ENCODE assay signal across 28 cellular contexts in the genomic region with DNA sequence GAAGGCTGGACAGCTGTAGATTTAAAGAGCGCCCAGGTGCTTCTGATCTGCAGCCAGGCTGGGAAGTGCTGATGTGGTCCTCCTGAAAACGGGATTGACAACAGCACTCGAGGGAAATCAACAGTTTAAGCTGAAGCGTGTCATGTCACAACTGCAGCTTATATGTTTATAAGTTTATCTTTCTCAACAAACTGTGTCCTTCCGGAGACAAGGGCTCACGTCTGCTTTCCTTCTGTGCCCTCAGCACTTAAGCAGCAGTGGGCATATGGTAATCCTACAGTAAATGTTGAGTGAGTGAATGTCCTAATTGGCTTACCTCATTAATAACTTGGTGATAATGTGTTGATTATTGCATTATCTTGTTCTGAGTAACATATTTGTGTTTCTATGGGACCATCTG.
A peak's percentile ranks its signal among the peaks of the same experiment; 100 is the strongest.
DNase-seq lines count a peak whose midpoint lies in the region.
"Had no signal": no experiment of that assay in that cellular context is flagged by ENCODE, and none has a peak within 500 bp of the region (broad histone marks: within the 10 kb centered on the region; RNA-seq: fewer than 3 reads in every experiment).

No MANE protein-coding gene starts in this region.

- no peak overlapping the region for H3K4me3 ChIP-seq in mesendoderm (ENCODE audit: low read length)
- H3K4me3 ChIP-seq in CD8-positive, alpha-beta memory T cell (ENCODE audit: low read length) = no peak overlapping the region
- H3K4me3 ChIP-seq: ascending aorta, cardiac muscle cell, GM12878, tibial nerve had no signal

- peaks cover 4% of the 10 kb centered on the region for H3K4me1 ChIP-seq in mesendoderm (ENCODE audit: control insufficient read depth, low read depth, low read length)
- H3K4me1 ChIP-seq in CD8-positive, alpha-beta memory T cell (ENCODE audit: insufficient read depth, low read length) = no peaks in the 10 kb centered on the region
- H3K4me1 ChIP-seq: ascending aorta, tibial nerve had no signal

- CTCF ChIA-PET in CD8-positive, alpha-beta memory T cell (lab: Charles Lee) = no interaction called here

- DNase-seq in DMS53 (lab: John Stamatoyannopoulos, UW) (peak; percentile 69), NCI-H1694 (lab: John Stamatoyannopoulos, UW) (peak; percentile 89), NCI-H748 (lab: John Stamatoyannopoulos, UW; ENCODE audit: unreplicated experiment) (peak; percentile 88), mesendoderm (no peak)
- no peak for DNase-seq in activated CD4-positive, CD25-positive, alpha-beta regulatory T cell treated with anti-CD3 and anti-CD28 coated beads, Interleukin-2, amount 50 U/mL, for 72 hours
- DNase-seq in CD8-positive, alpha-beta memory T cell = no peak
- no peak for DNase-seq in stimulated activated CD4-positive, alpha-beta T cell treated with anti-CD3 and anti-CD28 coated beads, Interleukin-12 subunit alpha, Interleukin-12 subunit beta, amount 100 ng/mL, for 4 hours
- DNase-seq: activated CD4-positive, alpha-beta T cell treated with anti-CD3 and anti-CD28 coated beads, Interleukin-2, amount 50 U/mL, for 1 hour; activated T-cell treated with anti-CD3 and anti-CD28 coated beads, Interleukin-2, amount 50 U/mL, for 4 hours; Calu3; effector CD8-positive, alpha-beta T cell; EL; HFFc6; IMR-90; left colon; mammary epithelial cell; MV-4-11; NCI-H2029 treated with DMSO at 0.1 percent for 48 hours; Right ventricle myocardium superior; stimulated activated CD4-positive, alpha-beta T cell treated with anti-CD3 and anti-CD28 coated beads, Interleukin-15, amount 100 ng/mL, for 24 hours; T-helper 9 cell had no signal

- no CpG with 5 or more reads among the region's 6 CpGs for WGBS in mesendoderm (ENCODE audit: extremely low coverage, insufficient coverage, low lambda C conversion rate)

- H3K79me1 ChIP-seq in mesendoderm (ENCODE audit: low read length) = no peaks in the 10 kb centered on the region

- H3K23ac ChIP-seq in mesendoderm (ENCODE audit: low read length) = no peak overlapping the region

- H2BK120ac ChIP-seq in mesendoderm (ENCODE audit: low read depth, low read length) = no peak overlapping the region

- H3K27ac ChIP-seq in mesendoderm (ENCODE audit: low read depth, low read length) = no peak overlapping the region
- H3K27ac ChIP-seq in CD8-positive, alpha-beta memory T cell (ENCODE audit: low read depth, low read length) = no peak overlapping the region
- H3K27ac ChIP-seq: ascending aorta, C4-2B, cardiac muscle cell, tibial nerve had no signal

- H4K5ac ChIP-seq in mesendoderm (ENCODE audit: low read length) = no peak overlapping the region

- no peak overlapping the region for H3K56ac ChIP-seq in mesendoderm (ENCODE audit: low read length)

- H3K9ac ChIP-seq in mesendoderm (ENCODE audit: low read length) = no peak overlapping the region

- H3K9me3 Mint-ChIP-seq in CD8-positive, alpha-beta memory T cell = peaks cover 0 to 28% (median 6%) of the 10 kb centered on the region in 5 donors

- no peaks in the 10 kb centered on the region for H3K79me2 ChIP-seq in mesendoderm (ENCODE audit: control insufficient read depth, insufficient read depth, low read length)

- H3K36me3 ChIP-seq in mesendoderm (ENCODE audit: control insufficient read depth, insufficient read depth, low read length) = no peaks in the 10 kb centered on the region
- no peaks in the 10 kb centered on the region for H3K36me3 ChIP-seq in CD8-positive, alpha-beta memory T cell (ENCODE audit: insufficient read depth, low read length)
- H3K36me3 ChIP-seq: ascending aorta, cardiac muscle cell, tibial nerve had no signal

- no peak overlapping the region for H3K27ac Mint-ChIP-seq in CD8-positive, alpha-beta memory T cell
- H3K27ac Mint-ChIP-seq: HFFc6; nephron; stimulated activated effector memory CD8-positive, alpha-beta T cell treated with anti-CD3 and anti-CD28 coated beads, Interleukin-12 subunit alpha, Interleukin-12 subunit beta, amount 100 ng/mL, for 72 hours had no signal

- H3K4me2 ChIP-seq in mesendoderm (ENCODE audit: low read length) = no peak overlapping the region

- no peak overlapping the region for H3K4ac ChIP-seq in mesendoderm (ENCODE audit: low read depth, low read length)

- no peak overlapping the region for H2BK15ac ChIP-seq in mesendoderm (replicated peaks; ENCODE audit: low read depth)

- no peaks in the 10 kb centered on the region for H3K27me3 Mint-ChIP-seq in CD8-positive, alpha-beta memory T cell

- no peak overlapping the region for H3K4me3 Mint-ChIP-seq in CD8-positive, alpha-beta memory T cell
- H3K4me3 Mint-ChIP-seq: activated T-cell treated with anti-CD3 and anti-CD28 coated beads, Interleukin-2, amount 50 U/mL, for 4 hours; HFFc6; nephron; stimulated activated effector memory CD8-positive, alpha-beta T cell treated with anti-CD3 and anti-CD28 coated beads, Interleukin-12 subunit alpha, Interleukin-12 subunit beta, amount 100 ng/mL, for 72 hours had no signal

- peak overlapping the region; percentile 56 for H3K18ac ChIP-seq in mesendoderm (ENCODE audit: low read length)

- peaks cover 3% of the 10 kb centered on the region for H3K9me3 ChIP-seq in CD8-positive, alpha-beta memory T cell (ENCODE audit: low read length)

- H2BK5ac ChIP-seq in mesendoderm (ENCODE audit: low read length) = no peak overlapping the region

- no peaks in the 10 kb centered on the region for H3K4me1 Mint-ChIP-seq in CD8-positive, alpha-beta memory T cell
- H3K4me1 Mint-ChIP-seq: stimulated activated effector memory CD8-positive, alpha-beta T cell treated with anti-CD3 and anti-CD28 coated beads, Interleukin-12 subunit alpha, Interleukin-12 subunit beta, amount 100 ng/mL, for 72 hours had no signal

- H3K27me3 ChIP-seq in mesendoderm (ENCODE audit: insufficient read depth, low read length, poor library complexity) = no peaks in the 10 kb centered on the region
- H3K27me3 ChIP-seq in CD8-positive, alpha-beta memory T cell (ENCODE audit: insufficient read depth, low read length, poor library complexity, severe bottlenecking) = no peaks in the 10 kb centered on the region
- H3K27me3 ChIP-seq: ascending aorta, cardiac muscle cell, tibial nerve had no signal

- H2AK5ac ChIP-seq in mesendoderm (ENCODE audit: low read length) = no peak overlapping the region

- POLR2A ChIA-PET in CD8-positive, alpha-beta memory T cell (lab: Charles Lee) = no interaction called here

- no peaks in the 10 kb centered on the region for H3K36me3 Mint-ChIP-seq in CD8-positive, alpha-beta memory T cell
- H3K36me3 Mint-ChIP-seq: stimulated activated effector memory CD8-positive, alpha-beta T cell treated with anti-CD3 and anti-CD28 coated beads, Interleukin-12 subunit alpha, Interleukin-12 subunit beta, amount 100 ng/mL, for 72 hours had no signal

- H4K8ac ChIP-seq in mesendoderm (ENCODE audit: low read depth, low read length) = no peak overlapping the region

Comparison
In these comparisons a context has a peak if more than half of its experiments do, and no peak if none do; other contexts are left out.
1. DNase-seq: peak in DMS53 (single experiment), NCI-H1694 (single experiment) and NCI-H748 (single experiment); none in mesendoderm (single experiment), activated CD4-positive, CD25-positive, alpha-beta regulatory T cell treated with anti-CD3 and anti-CD28 coated beads, Interleukin-2, amount 50 U/mL, for 72 hours (single experiment), CD8-positive, alpha-beta memory T cell (0 of 5) and stimulated activated CD4-positive, alpha-beta T cell treated with anti-CD3 and anti-CD28 coated beads, Interleukin-12 subunit alpha, Interleukin-12 subunit beta, amount 100 ng/mL, for 4 hours (single experiment).